ENCODE assay signal across 1 cellular context in the genomic region with DNA sequence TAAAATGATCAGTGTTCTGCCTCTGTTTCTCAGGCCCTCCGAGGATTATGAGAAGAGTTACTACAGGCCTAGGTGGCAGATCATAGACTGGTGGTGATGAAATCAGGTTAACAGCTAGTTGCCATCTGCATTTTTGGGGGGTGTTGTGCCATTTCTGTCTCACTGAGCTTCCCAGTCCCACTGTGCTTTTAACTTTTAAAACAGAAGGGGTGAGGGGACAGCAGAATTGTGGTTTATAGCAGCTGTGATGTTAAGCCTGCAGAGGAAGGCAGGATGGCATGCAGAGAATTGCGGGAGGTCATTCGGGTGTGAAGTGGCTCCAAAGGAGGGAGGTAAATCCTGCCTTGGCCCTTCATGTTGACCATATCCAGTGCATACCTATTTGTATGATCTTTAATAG.
TF ChIP-seq lines count a peak whose summit lies in the region.

No MANE protein-coding gene starts in this region.

TF ChIP-seq in IMR-90, 13 proteins besides CTCF, POLR2A, EP300 and RAD21:
- TF ChIP-seq CEBPB (IDR thresholded peaks at IDR 0.05; ENCODE audit: low read depth, low read length) (0 out of 2 replicates have a peak, but pooled peaks have one; percentile 1), RFX5 (IDR thresholded peaks at IDR 0.05; ENCODE audit: low read depth, low read length) (no peak), BHLHE40 (IDR thresholded peaks at IDR 0.05; ENCODE audit: low read depth, low read length) (no peak), RCOR1 (IDR thresholded peaks at IDR 0.05; ENCODE audit: insufficient replicate concordance, low read length) (no peak), CHD1 (IDR thresholded peaks at IDR 0.05; ENCODE audit: low read depth, low read length) (no peak), NFE2L2 (IDR thresholded peaks at IDR 0.05; ENCODE audit: low read depth, low read length) (no peak)
- TF ChIP-seq, protein P1, sequence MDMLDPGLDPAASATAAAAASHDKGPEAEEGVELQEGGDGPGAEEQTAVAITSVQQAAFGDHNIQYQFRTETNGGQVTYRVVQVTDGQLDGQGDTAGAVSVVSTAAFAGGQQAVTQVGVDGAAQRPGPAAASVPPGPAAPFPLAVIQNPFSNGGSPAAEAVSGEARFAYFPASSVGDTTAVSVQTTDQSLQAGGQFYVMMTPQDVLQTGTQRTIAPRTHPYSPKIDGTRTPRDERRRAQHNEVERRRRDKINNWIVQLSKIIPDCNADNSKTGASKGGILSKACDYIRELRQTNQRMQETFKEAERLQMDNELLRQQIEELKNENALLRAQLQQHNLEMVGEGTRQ (IDR thresholded peaks at IDR 0.05; ENCODE audit: low read depth, low read length): no peak
